Comparison of ENCODE assay signal across 1 cellular context in the genomic region with DNA sequence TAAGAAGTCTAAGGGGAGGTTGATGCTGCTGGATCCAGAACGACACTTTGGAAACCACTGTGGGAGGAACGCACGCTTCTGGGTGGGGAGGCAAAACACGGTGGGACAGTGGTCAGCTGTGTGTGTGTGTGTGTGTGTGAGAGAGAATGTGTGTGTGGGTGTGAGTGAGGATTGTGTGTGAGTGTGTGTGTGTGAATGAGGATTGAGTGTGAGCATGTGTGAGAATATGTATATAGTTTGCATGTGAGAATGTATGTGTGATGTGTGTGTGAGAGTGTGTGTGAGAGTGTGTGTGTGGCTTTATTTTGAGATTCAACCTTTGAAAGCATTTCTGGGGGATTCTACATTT.
TF ChIP-seq lines count a peak whose summit lies in the region.

No MANE protein-coding gene starts in this region.

TF ChIP-seq in H1, 55 proteins besides CTCF, POLR2A, EP300 and RAD21:
- no peak for TF ChIP-seq EGR1 (IDR thresholded peaks at IDR 0.05; ENCODE audit: borderline replicate concordance, low read depth, low read length)
- TF ChIP-seq SIX5 (IDR thresholded peaks at IDR 0.05; ENCODE audit: low read depth, low read length): no peak
- no peak for TF ChIP-seq TEAD4 (IDR thresholded peaks at IDR 0.05; ENCODE audit: low read depth, low read length)
- no peak for TF ChIP-seq SIRT6 (IDR thresholded peaks at IDR 0.05; ENCODE audit: low read length)
- no peak for TF ChIP-seq ZNF274 (IDR thresholded peaks at IDR 0.05; ENCODE audit: borderline replicate concordance, extremely low read depth, low read length)
- no peak for TF ChIP-seq CBX5 (IDR thresholded peaks at IDR 0.05; ENCODE audit: low read depth, low read length)
- TF ChIP-seq RBBP5 (IDR thresholded peaks at IDR 0.05; ENCODE audit: borderline replicate concordance, low read depth, low read length): no peak
- TF ChIP-seq TBP (IDR thresholded peaks at IDR 0.05; ENCODE audit: low read depth, low read length): no peak
